ENCODE assay signal across 8 cellular contexts in the genomic region with DNA sequence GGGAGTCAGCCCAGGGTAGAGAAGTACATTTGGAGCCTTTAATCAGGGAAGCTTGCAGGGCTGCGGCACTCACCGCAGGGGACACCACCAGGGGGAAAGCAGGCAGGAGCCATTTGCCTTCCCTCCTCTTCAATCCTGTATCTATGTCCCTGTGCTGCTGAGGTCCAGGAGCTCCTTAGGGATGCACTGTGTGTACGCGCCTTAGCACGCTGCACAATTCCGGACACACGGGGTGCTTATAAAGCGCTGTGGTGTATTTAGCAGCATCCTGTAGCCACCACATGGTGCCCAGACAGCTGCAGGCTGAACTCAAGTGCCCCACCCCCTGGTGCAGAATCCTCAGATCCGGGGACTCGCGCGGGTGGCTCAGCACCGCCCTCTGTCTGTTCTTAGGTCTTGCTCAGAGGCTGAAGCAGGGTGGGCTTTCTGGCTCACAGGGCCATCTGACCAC.
A peak's percentile ranks its signal among the peaks of the same experiment; 100 is the strongest.
DNase-seq lines count a peak whose midpoint lies in the region; ATAC-seq and TF ChIP-seq lines count a peak whose summit lies in the region.

No MANE protein-coding gene starts in this region.

- no peak overlapping the region for H3K4me3 Mint-ChIP-seq in T-cell
- no peak overlapping the region for H3K4me3 Mint-ChIP-seq in Calu3 (ENCODE audit: low read depth, unreplicated experiment)

- H3K9me3 Mint-ChIP-seq in T-cell (no peaks in the 10 kb centered on the region), Calu3 (ENCODE audit: low read depth, unreplicated experiment) (no peaks in the 10 kb centered on the region)

- DNase-seq in NCI-H1092 (lab: John Stamatoyannopoulos, UW) (peak; percentile 10), NCI-H1092 treated with DMSO at 0.1 percent for 48 hours (lab: John Stamatoyannopoulos, UW) (no peak), T-cell (peak in 29 of 34 experiments; percentile 1 to 43 (median 18)), left ventricle myocardium superior (no peak), DMS79 (lab: John Stamatoyannopoulos, UW) (no peak), Calu3 (no peak), UCSD-AML1 (lab: John Stamatoyannopoulos, UW; ENCODE audit: unreplicated experiment) (no peak)
- peak; percentile 2 to 7 for DNase-seq in stimulated activated CD4-positive, alpha-beta T cell treated with anti-CD3 and anti-CD28 coated beads, Interleukin-1b, Interleukin-23, amount 100 ng/mL, for 4 hours (ENCODE audit: low read depth in 2 of 2)

- no TSS peak for BruUV-seq in Calu3 (replicated peaks; lab: Mats Ljungman, UMichigan)

- POLR2A ChIA-PET in T-cell (lab: Charles Lee): no interaction called here

- TF ChIP-seq CTCF in Calu3 (IDR thresholded peaks at IDR 0.05; ENCODE audit: unreplicated experiment): no peak

- peaks cover 0 to 2% (median 0%) of the 10 kb centered on the region in 3 donors for H3K4me1 Mint-ChIP-seq in T-cell
- no peaks in the 10 kb centered on the region for H3K4me1 Mint-ChIP-seq in Calu3 (ENCODE audit: low read depth, unreplicated experiment)

- CTCF ChIA-PET in T-cell (lab: Charles Lee): interaction anchor here in 1 of 2 donors (0.7 kb wide), 1 partner anchor 567 kb away, joined by 3 read pairs; no protein-coding TSS in a partner anchor
- CTCF ChIA-PET in Calu3 (lab: Charles Lee): interaction anchor here (0.6 kb wide), 1 partner anchor 1389 kb away, joined by 5 read pairs; no protein-coding TSS in a partner anchor

- ATAC-seq in T-cell (replicated peaks in 1 of 4) (peak; percentile 80 to 88 (median 84)), left ventricle myocardium superior (peak; percentile 45)

- H3K27me3 Mint-ChIP-seq in T-cell (peaks cover 0 to 3% of the 10 kb centered on the region in 2 donors), Calu3 (ENCODE audit: unreplicated experiment) (no peaks in the 10 kb centered on the region)

- H3K27ac Mint-ChIP-seq in T-cell (no peak overlapping the region), Calu3 (ENCODE audit: unreplicated experiment) (no peak overlapping the region)

- intact Hi-C loops in left ventricle myocardium superior (cut with micrococcal nuclease): no loop called here
- intact Hi-C loops in Calu3 (cut with micrococcal nuclease; ENCODE audit: unreplicated experiment): no loop called here

- no peaks in the 10 kb centered on the region for H3K36me3 Mint-ChIP-seq in T-cell
- H3K36me3 Mint-ChIP-seq in Calu3 (ENCODE audit: insufficient read depth, unreplicated experiment): no peaks in the 10 kb centered on the region

Comparison
In these comparisons a context has a peak if more than half of its experiments do, and no peak if none do; other contexts are left out.
1. DNase-seq: peak in NCI-H1092 (single experiment), T-cell (29 of 34) and stimulated activated CD4-positive, alpha-beta T cell treated with anti-CD3 and anti-CD28 coated beads, Interleukin-1b, Interleukin-23, amount 100 ng/mL, for 4 hours (2 of 2); none in NCI-H1092 treated with DMSO at 0.1 percent for 48 hours (single experiment), left ventricle myocardium superior (single experiment), DMS79 (single experiment), Calu3 (single experiment) and UCSD-AML1 (single experiment).